ENCODE assay signal across 18 cellular contexts in genomic region chr6:167495506-167496391, GRCh38.
A peak's percentile ranks its signal among the peaks of the same experiment; 100 is the strongest.
DNase-seq lines count a peak whose midpoint lies in the region; ATAC-seq and TF ChIP-seq lines count a peak whose summit lies in the region.
"Had no signal": no experiment of that assay in that cellular context is flagged by ENCODE, and none has a peak within 500 bp of the region (broad histone marks: within the 10 kb centered on the region; RNA-seq: fewer than 3 reads in every experiment).

No MANE protein-coding gene starts in this region.

- no peaks in the 10 kb centered on the region for H3K27me3 ChIP-seq in upper lobe of right lung
- H3K27me3 ChIP-seq: tibial nerve had no signal

- no peaks in the 10 kb centered on the region for H3K9me3 ChIP-seq in upper lobe of right lung
- H3K9me3 ChIP-seq: tibial nerve had no signal

- peaks cover 3% of the 10 kb centered on the region for H3K36me3 Mint-ChIP-seq in nephron (ENCODE audit: low read depth)
- H3K36me3 Mint-ChIP-seq: T-cell had no signal

- DNase-seq in NCI-H82 (lab: John Stamatoyannopoulos, UW) (peak; percentile 5), NCI-H82 treated with DMSO at 0.1 percent for 48 hours (lab: John Stamatoyannopoulos, UW; ENCODE audit: unreplicated experiment) (no peak), cerebellum (ENCODE audit: low spot score) (peak; percentile 27), upper lobe of right lung (peak; percentile 60), NCI-H1436 (lab: John Stamatoyannopoulos, UW) (no peak), DMS114 treated with DMSO at 0.1 percent for 48 hours (lab: John Stamatoyannopoulos, UW; ENCODE audit: unreplicated experiment) (no peak)
- DNase-seq: activated CD4-positive, alpha-beta T cell treated with anti-CD3 and anti-CD28 coated beads, Interleukin-2, amount 10 ng/mL, durations not matched to agents 24 days and 14 days; DMS79 treated with DMSO at 0.1 percent for 48 hours; KBM-7; naive B cell; NCI-H146; PC-3; stimulated activated CD4-positive, alpha-beta T cell treated with anti-CD3 and anti-CD28 coated beads, Interleukin-12 subunit alpha, Interleukin-12 subunit beta, amount 100 ng/mL, for 4 hours; T-cell had no signal

- peaks cover 9% of the 10 kb centered on the region for H3K27me3 Mint-ChIP-seq in nephron (ENCODE audit: low read depth)
- H3K27me3 Mint-ChIP-seq: activated CD4-positive, alpha-beta T cell treated with anti-CD3 and anti-CD28 coated beads, Interleukin-2, amount 10 ng/mL, durations not matched to agents 24 days and 14 days had no signal

- no peaks in the 10 kb centered on the region for H3K9me3 Mint-ChIP-seq in nephron
- H3K9me3 Mint-ChIP-seq: activated CD4-positive, alpha-beta T cell treated with anti-CD3 and anti-CD28 coated beads, Interleukin-2, amount 10 ng/mL, durations not matched to agents 24 days and 14 days; activated T-helper 1 cell treated with anti-CD3 and anti-CD28 coated beads, Interleukin-12 subunit alpha, Interleukin-12 subunit beta, Interleukin-2, Interleukin-4 antibody, amounts not matched to agents 30 ng/mL and 10 ng/mL and 1 ng/mL, durations not matched to agents 14 hours and 24 hours and 36 hours had no signal

- intact Hi-C loops in upper lobe of right lung (cut with DNase I), result no loop called here

- no peak for TF ChIP-seq CTCF in nephron (IDR thresholded peaks at IDR 0.05; ENCODE audit: unreplicated experiment in 3 of 3)
- no peak for TF ChIP-seq CTCF in upper lobe of right lung (IDR thresholded peaks at IDR 0.05)

- peak overlapping the region; percentile 26 to 60 (median 43) for H3K27ac Mint-ChIP-seq in nephron
- H3K27ac Mint-ChIP-seq: activated CD4-positive, alpha-beta T cell treated with anti-CD3 and anti-CD28 coated beads, Interleukin-2, amount 10 ng/mL, durations not matched to agents 24 days and 14 days; activated T-helper 1 cell treated with anti-CD3 and anti-CD28 coated beads, Interleukin-12 subunit alpha, Interleukin-12 subunit beta, Interleukin-2, Interleukin-4 antibody, amounts not matched to agents 30 ng/mL and 10 ng/mL and 1 ng/mL, durations not matched to agents 14 hours and 24 hours and 36 hours; T-cell had no signal

- peaks cover 51% of the 10 kb centered on the region for H3K4me1 Mint-ChIP-seq in nephron
- H3K4me1 Mint-ChIP-seq: activated CD4-positive, alpha-beta T cell treated with anti-CD3 and anti-CD28 coated beads, Interleukin-2, amount 10 ng/mL, durations not matched to agents 24 days and 14 days; naive B cell; T-cell had no signal

- H3K4me3 ChIP-seq in upper lobe of right lung, result no peak overlapping the region
- H3K4me3 ChIP-seq: tibial nerve had no signal

- H3K36me3 ChIP-seq in upper lobe of right lung, result no peaks in the 10 kb centered on the region
- H3K36me3 ChIP-seq: tibial nerve had no signal

- no peak for ATAC-seq in upper lobe of right lung
- ATAC-seq in GM18861 (IDR thresholded peaks at IDR 0.05; ENCODE audit: unreplicated experiment), result no peak
- ATAC-seq: PC-3, T-cell had no signal

- H3K4me3 Mint-ChIP-seq in nephron, result no peak overlapping the region
- H3K4me3 Mint-ChIP-seq: activated CD4-positive, alpha-beta T cell treated with anti-CD3 and anti-CD28 coated beads, Interleukin-2, amount 10 ng/mL, durations not matched to agents 24 days and 14 days; activated T-helper 1 cell treated with anti-CD3 and anti-CD28 coated beads, Interleukin-12 subunit alpha, Interleukin-12 subunit beta, Interleukin-2, Interleukin-4 antibody, amounts not matched to agents 30 ng/mL and 10 ng/mL and 1 ng/mL, durations not matched to agents 14 hours and 24 hours and 36 hours; naive B cell; T-cell had no signal

- H3K4me1 ChIP-seq in upper lobe of right lung, result peaks cover 5% of the 10 kb centered on the region

- no peak overlapping the region for H3K27ac ChIP-seq in upper lobe of right lung

Comparison
In these comparisons a context has a peak if more than half of its experiments do, and no peak if none do; other contexts are left out.
1. DNase-seq: peak in NCI-H82 (single experiment), cerebellum (single experiment) and upper lobe of right lung (single experiment); none in NCI-H82 treated with DMSO at 0.1 percent for 48 hours (single experiment), NCI-H1436 (single experiment) and DMS114 treated with DMSO at 0.1 percent for 48 hours (single experiment).